10 cellular contexts compared by ENCODE assay signal in genomic region chr7:99975782-99976521, GRCh38. TPM values are rescaled to one million over a fixed set of nuclear protein-coding genes. Genes with fewer than 3 reads are reported as not detected.
DNase-seq lines count a peak whose midpoint lies in the region; ATAC-seq, FAIRE-seq and TF ChIP-seq lines count a peak whose summit lies in the region.
"Had no signal": no experiment of that assay in that cellular context is flagged by ENCODE, and none has a peak within 500 bp of the region (broad histone marks: within the 10 kb centered on the region; RNA-seq: fewer than 3 reads in every experiment).

TSS of gene AZGP1 (minus strand) at chr7:99976031. CDS start at chr7:99976020, 11 bp downstream.

- 6% methylated on average over 4 of the region's 5 CpGs for WGBS in HepG2 (ENCODE audit: low lambda C conversion rate)
- 84% methylated on average over 5 of the region's 5 CpGs for WGBS in smooth muscle cell (ENCODE audit: low lambda C conversion rate)

- peaks cover 57% of the 10 kb centered on the region for H3K4me1 ChIP-seq in HepG2 (ENCODE audit: insufficient read depth, low read length)
- H3K4me1 ChIP-seq in smooth muscle cell (ENCODE audit: low read depth): no peaks in the 10 kb centered on the region

- no peaks in the 10 kb centered on the region for H4K20me1 ChIP-seq in HepG2 (ENCODE audit: insufficient read depth, low read length)
- no peaks in the 10 kb centered on the region for H4K20me1 ChIP-seq in smooth muscle cell (ENCODE audit: low read depth)

- H3K4me3 ChIP-seq in HepG2 (replicated peaks in 1 of 3; ENCODE audit: insufficient read depth in 1 of 3, low read depth in 2 of 3, low read length in 3 of 3) (peak within 1 kb of the TSS; percentile 62 to 80 (median 66)), smooth muscle cell (no peak within 1 kb of the TSS)

- no TSS peak for BruUV-seq in MCF 10A (replicated peaks; lab: Mats Ljungman, UMichigan)
- BruUV-seq in HepG2 (replicated peaks; lab: Mats Ljungman, UMichigan): no TSS peak

- no peaks in the 10 kb centered on the region for H3K9me3 Mint-ChIP-seq in stimulated activated naive CD8-positive, alpha-beta T cell treated with anti-CD3 and anti-CD28 coated beads, Interleukin-15, amount 100 ng/mL, for 72 hours
- H3K9me3 Mint-ChIP-seq in MCF 10A (ENCODE audit: unreplicated experiment): no peaks in the 10 kb centered on the region

- no peak for TF ChIP-seq CTCF in MCF 10A (IDR thresholded peaks at IDR 0.05; ENCODE audit: unreplicated experiment)
- TF ChIP-seq CTCF in HepG2 (CRISPR knock-in tag; IDR thresholded peaks at IDR 0.05): no peak
- no peak for TF ChIP-seq CTCF in smooth muscle cell (IDR thresholded peaks at IDR 0.05; ENCODE audit: borderline replicate concordance, insufficient read depth, poor library complexity, severe bottlenecking)

- peak; percentile 60 to 88 for TF ChIP-seq POLR2A in HepG2 (IDR thresholded peaks at IDR 0.05; ENCODE audit: insufficient read depth in 1 of 2, low read depth in 2 of 2, low read length in 2 of 2)

- H3K36me3 ChIP-seq in HepG2 (replicated peaks in 1 of 2; ENCODE audit: control insufficient read depth in 1 of 2, insufficient read depth in 2 of 2, low read length in 2 of 2) (peaks cover 5 to 7% of the 10 kb centered on the region in 2 experiments; a peak in 3 of 5 replicates), smooth muscle cell (ENCODE audit: low read depth) (no peaks in the 10 kb centered on the region)

- peaks cover 5% of the 10 kb centered on the region for H3K36me3 Mint-ChIP-seq in MCF 10A (ENCODE audit: insufficient read depth, unreplicated experiment)

- H3K4me2 ChIP-seq in HepG2 (ENCODE audit: low read depth, low read length): peak within 1 kb of the TSS; percentile 73
- H3K4me2 ChIP-seq in smooth muscle cell: no peak within 1 kb of the TSS

- H3K4me1 Mint-ChIP-seq in stimulated activated naive CD8-positive, alpha-beta T cell treated with anti-CD3 and anti-CD28 coated beads, Interleukin-15, amount 100 ng/mL, for 72 hours: peaks cover 12% of the 10 kb centered on the region
- peaks cover 13% of the 10 kb centered on the region for H3K4me1 Mint-ChIP-seq in MCF 10A (ENCODE audit: insufficient read depth, unreplicated experiment)

- H3K9me3 ChIP-seq in HepG2 (ENCODE audit: low read length) (no peaks in the 10 kb centered on the region), smooth muscle cell (replicated peaks; ENCODE audit: low read depth) (no peaks in the 10 kb centered on the region)

- peak within 1 kb of the TSS; percentile 74 for H3K27ac ChIP-seq in HepG2 (ENCODE audit: extremely low read length, insufficient read depth, low read length)
- no peak within 1 kb of the TSS for H3K27ac ChIP-seq in smooth muscle cell (ENCODE audit: low read depth)
- H3K27ac ChIP-seq: epithelial cell of prostate had no signal

- no peak for DNase-seq in stimulated activated naive CD8-positive, alpha-beta T cell treated with anti-CD3 and anti-CD28 coated beads, Interleukin-15, amount 100 ng/mL, for 72 hours
- DNase-seq in stimulated activated naive CD8-positive, alpha-beta T cell treated with anti-CD3 and anti-CD28 coated beads, Interleukin-15, Interleukin-2, amounts not matched to agents 100 U/mL and 50 U/mL, for 24 hours: no peak
- DNase-seq in MCF 10A (ENCODE audit: unreplicated experiment) (peak; percentile 33), HepG2 (ENCODE audit: low spot score) (peak; percentile 95), cerebellum (ENCODE audit: low spot score) (no peak), SW 1271 (lab: John Stamatoyannopoulos, UW) (no peak), smooth muscle cell (lab: John Stamatoyannopoulos, UW; ENCODE audit: unreplicated experiment) (no peak), NCI-H345 (lab: John Stamatoyannopoulos, UW) (no peak)

- H3K27me3 Mint-ChIP-seq in stimulated activated naive CD8-positive, alpha-beta T cell treated with anti-CD3 and anti-CD28 coated beads, Interleukin-15, amount 100 ng/mL, for 72 hours: peaks cover 27% of the 10 kb centered on the region
- no peaks in the 10 kb centered on the region for H3K27me3 Mint-ChIP-seq in MCF 10A (ENCODE audit: insufficient read depth, unreplicated experiment)

- H3K27ac Mint-ChIP-seq in stimulated activated naive CD8-positive, alpha-beta T cell treated with anti-CD3 and anti-CD28 coated beads, Interleukin-15, amount 100 ng/mL, for 72 hours: no peak within 1 kb of the TSS
- no peak within 1 kb of the TSS for H3K27ac Mint-ChIP-seq in MCF 10A (ENCODE audit: low read depth, unreplicated experiment)

- intact Hi-C loops in MCF 10A (cut with micrococcal nuclease): no loop called here
- intact Hi-C loops in HepG2 (cut with micrococcal nuclease; ENCODE audit: unreplicated experiment): loop anchor here (5.0 kb wide), 1 partner anchor 76 kb away; no protein-coding TSS in a partner anchor

- in situ Hi-C loops in HepG2 (cut with HindIII; ENCODE audit: extremely low pct_ligation_motif_present, low pct_unique_long_range_greater_than_20kb): no loop called here

- TF ChIP-seq EP300 in HepG2 (IDR thresholded peaks at IDR 0.05; ENCODE audit: low read depth in 2 of 2, low read length in 2 of 2) (peak in 1 of 2 experiments; percentile 30; a peak in 2 of 4 replicates), HepG2 (CRISPR knock-in tag; IDR thresholded peaks at IDR 0.05; ENCODE audit: borderline replicate concordance) (no peak)

- peak; percentile 68 for FAIRE-seq in HepG2 (lab: Jason Lieb, UNC)

- H3F3A ChIP-seq in smooth muscle cell (ENCODE audit: low read depth): no peaks in the 10 kb centered on the region

- H3K9ac ChIP-seq in HepG2 (ENCODE audit: insufficient read depth, low read depth, low read length) (peak within 1 kb of the TSS; percentile 73), smooth muscle cell (ENCODE audit: low read depth) (no peak within 1 kb of the TSS)

- peaks cover 4% of the 10 kb centered on the region for H3K79me2 ChIP-seq in HepG2 (ENCODE audit: insufficient read depth, low read length)
- H3K79me2 ChIP-seq in smooth muscle cell (ENCODE audit: low read depth): no peaks in the 10 kb centered on the region

- no peak within 1 kb of the TSS for H3K4me3 Mint-ChIP-seq in stimulated activated naive CD8-positive, alpha-beta T cell treated with anti-CD3 and anti-CD28 coated beads, Interleukin-15, amount 100 ng/mL, for 72 hours
- no peak within 1 kb of the TSS for H3K4me3 Mint-ChIP-seq in MCF 10A (ENCODE audit: unreplicated experiment)

- POLR2A ChIA-PET in MCF 10A (lab: Yijun Ruan, JAX): interaction anchor here (0.6 to 1.0 kb wide), 5 partner anchors 16 to 424 kb away, joined by 3 to 4 read pairs (median 3); partner anchors contain the start of gene TRIM4
- POLR2A ChIA-PET in HepG2 (lab: Yijun Ruan, JAX): interaction anchor here (0.6 to 1.7 kb wide), 22 partner anchors 15 to 567 kb away, joined by 3 to 38 read pairs (median 5); partner anchors contain the start of genes BUD31, GJC3, TRIM4 and ZNF394

- peak; percentile 26 for ATAC-seq in stimulated activated naive CD8-positive, alpha-beta T cell treated with anti-CD3 and anti-CD28 coated beads, Interleukin-15, amount 100 ng/mL, for 72 hours
- no peak for ATAC-seq in stimulated activated naive CD8-positive, alpha-beta T cell treated with anti-CD3 and anti-CD28 coated beads, Interleukin-15, Interleukin-2, amounts not matched to agents 100 U/mL and 50 U/mL, for 24 hours
- peak; percentile 82 for ATAC-seq in HepG2

- CTCF ChIA-PET in MCF 10A (lab: Yijun Ruan, JAX) (interaction anchor here (0.6 to 1.3 kb wide), 2 partner anchors 14 to 67 kb away, joined by 3 read pairs; no protein-coding TSS in a partner anchor), HepG2 (lab: Yijun Ruan, JAX; ENCODE audit: low intra/inter-chr PET ratio, low total read pairs) (no interaction called here)

- H2AFZ ChIP-seq in HepG2 (ENCODE audit: low read length) (peak within 1 kb of the TSS; percentile 28), smooth muscle cell (ENCODE audit: low read depth) (no peak within 1 kb of the TSS)

- H3K27me3 ChIP-seq in HepG2 (ENCODE audit: control insufficient read depth in 1 of 2, insufficient read depth in 2 of 2, low read length in 2 of 2): no peaks in the 10 kb centered on the region; a peak in 1 of 5 replicates
- no peaks in the 10 kb centered on the region for H3K27me3 ChIP-seq in smooth muscle cell (ENCODE audit: low read depth)

- no peak for TF ChIP-seq RAD21 in HepG2 (CRISPR knock-in tag; IDR thresholded peaks at IDR 0.05)

TF ChIP-seq in HepG2, 621 proteins besides CTCF, POLR2A, EP300 and RAD21 (continues in another document):
- 0 out of 2 replicates have a peak, but pooled peaks have one; percentile 11 for TF ChIP-seq TFAP4 (IDR thresholded peaks at IDR 0.05; ENCODE audit: borderline replicate concordance, low read depth)

RNA-seq across cellular contexts. Expression of gene AZGP1, which starts in this region (rescaled TPM):
- total RNA-seq in MCF 10A (2022) (0.58 and 0.59 TPM in 2 replicates), HepG2 (2016; rRNA removed; fragmentation: Illumina TruSeq; extraction: Trizol) (37.9 and 93.8 TPM in 2 replicates), cerebellum (0.27 TPM), smooth muscle cell (0.94 and 4.5 TPM in 2 replicates)
- 17.8 and 20.7 TPM in 2 replicates for total RNA-seq in HepG2 (2016; cell fraction: cytosol; rRNA removed; fragmentation: Illumina TruSeq; extraction: Trizol; ENCODE audit: low read depth)
- total RNA-seq in HepG2 (2016; cell fraction: insoluble cytoplasmic fraction; rRNA removed; fragmentation: Illumina TruSeq; extraction: Trizol): 36.6 and 104 TPM in 2 replicates
- 16.5 and 17.6 TPM in 2 replicates for total RNA-seq in HepG2 (2016; cell fraction: membrane; rRNA removed; fragmentation: Illumina TruSeq; extraction: Trizol)
- total RNA-seq in HepG2 (2016; cell fraction: nucleus; rRNA removed; fragmentation: Illumina TruSeq; extraction: Trizol): 82.9 and 93.6 TPM in 2 replicates
- polyA plus RNA-seq in HepG2 (2011; rRNA removed) (229 and 265 TPM in 2 replicates), smooth muscle cell (not detected in 2 replicates)
- 243 and 259 TPM in 2 replicates for polyA plus RNA-seq in HepG2 (2011; cell fraction: cytosol; rRNA removed)
- 151 and 156 TPM in 2 replicates for polyA plus RNA-seq in HepG2 (2011; cell fraction: nucleus; rRNA removed)
- polyA plus RNA-seq in HepG2 (2012): 168 and 224 TPM in 2 replicates
- polyA plus RNA-seq in HepG2 (2016; cell fraction: cytosol; fragmentation: Illumina TruSeq; extraction: Trizol; ENCODE audit: low read depth): 16.8 and 19.6 TPM in 2 replicates
- polyA plus RNA-seq in HepG2 (2016; cell fraction: insoluble cytoplasmic fraction; fragmentation: Illumina TruSeq; extraction: Trizol; ENCODE audit: low read depth): 41.6 and 42.5 TPM in 2 replicates
- polyA plus RNA-seq in HepG2 (2016; cell fraction: membrane; fragmentation: Illumina TruSeq; extraction: Trizol; ENCODE audit: low read depth): 14.9 and 16.4 TPM in 2 replicates
- 151 and 165 TPM in 2 replicates for polyA plus RNA-seq in HepG2 (2016; cell fraction: nucleus; fragmentation: Illumina TruSeq; extraction: Trizol; ENCODE audit: insufficient read depth, low read depth)
- polyA minus RNA-seq in HepG2 (2011; rRNA and poly(A)+ RNA removed; ENCODE audit: low replicate concordance): 107 TPM in 1 of 2 replicates, not detected in the other
- polyA minus RNA-seq in HepG2 (2011; cell fraction: cytosol; rRNA and poly(A)+ RNA removed): 58.9 and 79.4 TPM in 2 replicates
- polyA minus RNA-seq in HepG2 (2011; cell fraction: nucleus; rRNA and poly(A)+ RNA removed): 47.1 and 78.2 TPM in 2 replicates
- polyA plus RNA-seq: AG04450 had no signal

Comparison
In these comparisons a context has a peak if more than half of its experiments do, and no peak if none do; other contexts are left out.
1. RNA of gene AZGP1 (polyA plus RNA-seq): 14.9 to 265 TPM in HepG2; not detected in smooth muscle cell; every median in the first group is over 10 times any median in the second.
2. Peak in DNase-seq in MCF 10A; RNA of the gene not detected or under 1 TPM.